ENCODE assay signal across 9 cellular contexts in genomic region chr17:40312131-40312731, GRCh38. TPM values are rescaled to one million over a fixed set of nuclear protein-coding genes. Genes with fewer than 3 reads are reported as not detected.
DNase-seq lines count a peak whose midpoint lies in the region; ATAC-seq and TF ChIP-seq lines count a peak whose summit lies in the region.
"Had no signal": no experiment of that assay in that cellular context is flagged by ENCODE, and none has a peak within 500 bp of the region (broad histone marks: within the 10 kb centered on the region; RNA-seq: fewer than 3 reads in every experiment).

No MANE protein-coding gene starts in this region.

- peak overlapping the region; percentile 12 for H3K4me3 Mint-ChIP-seq in neural crest cell
- H3K4me3 Mint-ChIP-seq: activated naive CD8-positive, alpha-beta T cell had no signal

- peak; percentile 72 for DNase-seq in ACHN
- peak in 4 of 10 donors; percentile 44 to 55 (median 46) for DNase-seq in dorsolateral prefrontal cortex
- no peak for DNase-seq in neural crest cell (ENCODE audit: low read depth, low spot score)
- DNase-seq in activated CD8-positive, alpha-beta memory T cell treated with anti-CD3 and anti-CD28 coated beads, Interleukin-2, amount 50 U/mL, for 4 hours = no peak
- DNase-seq in activated CD8-positive, alpha-beta memory T cell treated with anti-CD3 and anti-CD28 coated beads, Interleukin-2, amount 50 U/mL, for 48 hours = no peak
- no peak for DNase-seq in DMS153 (lab: John Stamatoyannopoulos, UW)

- peak overlapping the region in 8 of 59 donors; percentile 2 to 74 (median 70) for H3K4me3 ChIP-seq in dorsolateral prefrontal cortex

- no peak for ATAC-seq in GM21367 (IDR thresholded peaks at IDR 0.05; ENCODE audit: unreplicated experiment)

- TF ChIP-seq RAD21 in Ishikawa (IDR thresholded peaks at IDR 0.05; ENCODE audit: low read depth) = no peak

- in situ Hi-C loops in ACHN (cut with HindIII; ENCODE audit: low pct_ligation_motif_present, low pct_unique_long_range_greater_than_20kb, low sequenced_read_pairs) = loop anchor here (25.0 kb wide), 1 partner anchor 225 kb away; no protein-coding TSS in a partner anchor

- peaks cover 6% of the 10 kb centered on the region for H3K27me3 Mint-ChIP-seq in neural crest cell (ENCODE audit: low read depth)
- H3K27me3 Mint-ChIP-seq: activated naive CD8-positive, alpha-beta T cell had no signal

- no peak overlapping the region for H3K27ac Mint-ChIP-seq in neural crest cell (ENCODE audit: unreplicated experiment)
- H3K27ac Mint-ChIP-seq: activated naive CD8-positive, alpha-beta T cell had no signal

- no peak for TF ChIP-seq EP300 in Ishikawa (IDR thresholded peaks at IDR 0.05; ENCODE audit: borderline replicate concordance)

- H3K27ac ChIP-seq in dorsolateral prefrontal cortex = peak overlapping the region in 43 of 59 donors; percentile 0 to 83 (median 61)

- no peaks in the 10 kb centered on the region for H3K36me3 Mint-ChIP-seq in neural crest cell (ENCODE audit: low read depth)
- H3K36me3 Mint-ChIP-seq: activated naive CD8-positive, alpha-beta T cell had no signal

- peaks cover 0 to 4% (median 0%) of the 10 kb centered on the region in 45 donors for H3K27me3 ChIP-seq in dorsolateral prefrontal cortex

- no peak for TF ChIP-seq CTCF in dorsolateral prefrontal cortex (IDR thresholded peaks at IDR 0.05 in 54 of 56, conservative IDR thresholded peaks at IDR 0.05 in 2 of 56; ENCODE audit: low read depth in 1 of 56, partially characterized antibody in 56 of 56)
- TF ChIP-seq CTCF in neural crest cell (conservative IDR thresholded peaks at IDR 0.05) = no peak

- intact Hi-C loops in dorsolateral prefrontal cortex (cut with DNase I) = no loop called here

- H3K9me3 Mint-ChIP-seq in neural crest cell = no peaks in the 10 kb centered on the region

- H3K4me1 Mint-ChIP-seq in neural crest cell = peaks cover 38% of the 10 kb centered on the region

TF ChIP-seq in Ishikawa, 13 proteins besides CTCF, POLR2A, EP300 and RAD21:
- 0 out of 2 replicates have a peak, but pooled peaks have one; percentile 30 for TF ChIP-seq NFIC (IDR thresholded peaks at IDR 0.05)
- TF ChIP-seq EGR1 (IDR thresholded peaks at IDR 0.05) = no peak
- no peak for TF ChIP-seq TAF1 (IDR thresholded peaks at IDR 0.05; ENCODE audit: low read depth)
- no peak for TF ChIP-seq TCF12 (IDR thresholded peaks at IDR 0.05; ENCODE audit: low read depth)
- TF ChIP-seq FOXM1 (IDR thresholded peaks at IDR 0.05; ENCODE audit: borderline replicate concordance, low read depth) = no peak
- no peak for TF ChIP-seq CREB1 (IDR thresholded peaks at IDR 0.05; ENCODE audit: low read depth)
- TF ChIP-seq, protein P1, sequence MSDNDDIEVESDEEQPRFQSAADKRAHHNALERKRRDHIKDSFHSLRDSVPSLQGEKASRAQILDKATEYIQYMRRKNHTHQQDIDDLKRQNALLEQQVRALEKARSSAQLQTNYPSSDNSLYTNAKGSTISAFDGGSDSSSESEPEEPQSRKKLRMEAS (IDR thresholded peaks at IDR 0.05) = no peak

RNA-seq across cellular contexts. Expression of gene RARA, which starts 3.3 kb away (rescaled TPM):
- total RNA-seq in dorsolateral prefrontal cortex (10 to 100 TPM; 10.4 to 38.8 (median 22.5) TPM), neural crest cell (22.3 and 25.9 TPM in 2 replicates)

RNA-seq across cellular contexts. Expression of gene CDC6, which starts 24.6 kb away (rescaled TPM):
- total RNA-seq in dorsolateral prefrontal cortex = 10 to 100 TPM in 12 of 120 experiments, 1 to 10 TPM in 108; 1.0 to 12.6 (median 6.7) TPM
- 94.5 and 104 TPM in 2 replicates for total RNA-seq in neural crest cell

RNA-seq across cellular contexts. Expression of gene GJD3, which starts 52.3 kb away (rescaled TPM):
- total RNA-seq in dorsolateral prefrontal cortex (1 to 10 TPM in 4 of 120 experiments, under 1 TPM in 18, not detected in 98; 0.48 to 1.7 (median 0.75) TPM), neural crest cell (0.34 TPM in 1 of 2 replicates, not detected in the other)
